In the genomic region with DNA sequence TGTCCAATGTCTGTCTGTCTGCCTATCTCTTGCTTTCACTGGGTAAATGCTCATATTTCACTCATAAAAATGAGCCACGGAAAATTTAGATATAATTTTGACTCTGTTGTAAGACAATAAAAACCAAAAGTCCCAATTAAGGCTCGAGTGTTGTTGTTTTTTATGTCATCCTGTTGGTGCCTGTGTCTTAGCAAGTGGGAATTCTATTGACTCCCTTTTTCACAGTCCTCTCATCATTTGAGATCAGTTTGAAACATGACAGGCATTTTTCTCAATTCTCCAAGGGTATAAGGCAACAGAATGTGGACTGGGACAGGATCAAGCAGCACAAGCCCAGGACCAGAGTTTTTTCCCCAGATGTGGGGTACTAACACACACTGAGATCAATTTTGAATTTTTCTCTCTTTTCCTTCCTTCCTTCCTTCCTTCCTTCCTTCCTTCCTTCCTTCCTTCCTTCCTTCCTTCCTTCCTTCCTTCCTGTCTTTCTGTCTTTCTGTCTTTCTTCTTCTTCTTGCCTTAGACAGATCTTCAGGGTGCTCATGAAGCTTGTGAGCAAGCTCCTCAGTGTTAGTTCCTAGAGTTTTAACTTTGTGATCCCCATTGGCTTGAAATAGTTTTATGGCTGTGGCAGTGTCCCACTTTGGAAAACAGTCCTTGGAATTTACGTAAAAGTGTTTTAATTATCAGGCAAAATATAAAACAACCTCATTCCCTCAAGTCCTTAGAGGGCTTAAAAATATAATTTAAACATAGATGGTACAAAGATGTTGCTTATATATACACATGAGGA, we compare ENCODE assay signal across 11 cellular contexts. TPM values are rescaled to one million over a fixed set of nuclear protein-coding genes. Genes with fewer than 3 reads are reported as not detected.
"Had no signal": no experiment of that assay in that cellular context is flagged by ENCODE, and none has a peak within 500 bp of the region (broad histone marks: within the 10 kb centered on the region; RNA-seq: fewer than 3 reads in every experiment).

No MANE protein-coding gene starts in this region.

- ATAC-seq: GM23338, HCT116 had no signal

- DNase-seq: GM23248, GOT3, H7, H9, HCEC 1CT, HFFc6 had no signal

- H3K36me3 ChIP-seq: HAP-1 had no signal

- H3K9me3 Mint-ChIP-seq: GM23338, H9 had no signal

- H3K4me3 ChIP-seq: GM23248, GM23338, HAP-1 had no signal

- H3K9me3 ChIP-seq: HAP-1 had no signal

- H3K27ac Mint-ChIP-seq: GM23338, H9, HFFc6 had no signal

- H3K27ac ChIP-seq: GM23248 had no signal

- H3K4me1 ChIP-seq: HAP-1 had no signal

- H3K4me3 Mint-ChIP-seq: GM23338, H9, HFFc6 had no signal

- H3K9ac ChIP-seq: GM23248 had no signal

- H3K4me1 Mint-ChIP-seq: GM23338, H9 had no signal

RNA-seq across cellular contexts. Expression of gene NEUROD6, which starts 3.2 kb away (rescaled TPM):
- total RNA-seq: GM23248, GM23338, H1, H4, H7, H9, HFFc6 had no signal
